In genomic region chr2:128624425-128624795, GRCh38 we compare ENCODE assay signal across 15 cellular contexts.
A peak's percentile ranks its signal among the peaks of the same experiment; 100 is the strongest.
DNase-seq lines count a peak whose midpoint lies in the region; ATAC-seq and TF ChIP-seq lines count a peak whose summit lies in the region.
"Had no signal": no experiment of that assay in that cellular context is flagged by ENCODE, and none has a peak within 500 bp of the region (broad histone marks: within the 10 kb centered on the region; RNA-seq: fewer than 3 reads in every experiment).

No MANE protein-coding gene starts in this region.

- H3K27ac ChIP-seq in Karpas-422 (ENCODE audit: low read length): peak overlapping the region; percentile 86
- H3K27ac ChIP-seq in smooth muscle cell (ENCODE audit: low read depth): no peak overlapping the region
- H3K27ac ChIP-seq: heart left ventricle, uterus had no signal

- peaks cover 47% of the 10 kb centered on the region for H3K27me3 Mint-ChIP-seq in activated CD4-positive, alpha-beta T cell treated with anti-CD3 and anti-CD28 coated beads, Interleukin-2, amount 10 ng/mL, durations not matched to agents 24 days and 14 days

- H3K36me3 Mint-ChIP-seq in activated CD4-positive, alpha-beta T cell treated with anti-CD3 and anti-CD28 coated beads, Interleukin-2, amount 10 ng/mL, durations not matched to agents 24 days and 14 days (ENCODE audit: low read depth): no peaks in the 10 kb centered on the region

- H3K9ac ChIP-seq in Karpas-422 (ENCODE audit: low read length) (peak overlapping the region; percentile 74), smooth muscle cell (ENCODE audit: low read depth) (no peak overlapping the region)

- H3K79me2 ChIP-seq in Karpas-422 (ENCODE audit: low read length) (no peaks in the 10 kb centered on the region), smooth muscle cell (ENCODE audit: low read depth) (no peaks in the 10 kb centered on the region)

- H3K4me1 Mint-ChIP-seq in activated CD4-positive, alpha-beta T cell treated with anti-CD3 and anti-CD28 coated beads, Interleukin-2, amount 10 ng/mL, durations not matched to agents 24 days and 14 days: peaks cover 13% of the 10 kb centered on the region

- H3K4me3 ChIP-seq in Karpas-422 (ENCODE audit: low read length): peak overlapping the region; percentile 56; the same call in 1 of the 2 replicates
- no peak overlapping the region for H3K4me3 ChIP-seq in smooth muscle cell
- H3K4me3 ChIP-seq: heart left ventricle, uterus had no signal

- peak overlapping the region; percentile 65 for H3K4me2 ChIP-seq in Karpas-422 (ENCODE audit: low read depth, low read length, poor library complexity, severe bottlenecking)
- peak overlapping the region; percentile 51 for H3K4me2 ChIP-seq in smooth muscle cell

- peaks cover 29% of the 10 kb centered on the region for H3K4me1 ChIP-seq in Karpas-422 (ENCODE audit: low read length)
- peaks cover 8% of the 10 kb centered on the region for H3K4me1 ChIP-seq in smooth muscle cell (ENCODE audit: low read depth)
- H3K4me1 ChIP-seq: Caco-2, uterus had no signal

- DNase-seq in activated CD4-positive, alpha-beta T cell treated with anti-CD3 and anti-CD28 coated beads, Interleukin-2, amount 10 ng/mL, durations not matched to agents 24 days and 14 days: peak; percentile 58
- DNase-seq in activated CD4-positive, alpha-beta T cell treated with anti-CD3 and anti-CD28 coated beads for 4 hours: no peak
- DNase-seq in Karpas-422 (no peak), dedifferentiated amniotic fluid mesenchymal stem cell (ENCODE audit: extremely low spot score) (peak; percentile 25), smooth muscle cell (lab: John Stamatoyannopoulos, UW; ENCODE audit: unreplicated experiment) (no peak), mucosa of gallbladder (ENCODE audit: low spot score) (no peak), iPS-NIHi11 (ENCODE audit: low spot score) (no peak)
- DNase-seq: GOT3, NCI-H526, Right ventricle myocardium superior, uterus had no signal

- intact Hi-C loops in activated CD4-positive, alpha-beta T cell treated with anti-CD3 and anti-CD28 coated beads, Interleukin-2, amount 10 ng/mL, durations not matched to agents 24 days and 14 days (cut with micrococcal nuclease): loop anchor here (5.0 kb wide), 2 partner anchors 102 to 103 kb away; no protein-coding TSS in a partner anchor

- peak overlapping the region; percentile 31; the same call in 1 of the 2 replicates for H2AFZ ChIP-seq in Karpas-422 (ENCODE audit: low read length)
- H2AFZ ChIP-seq in smooth muscle cell (ENCODE audit: low read depth): no peak overlapping the region

- WGBS in smooth muscle cell (ENCODE audit: low lambda C conversion rate): 68% methylated on average over 9 of the region's 10 CpGs

- H3K27ac Mint-ChIP-seq in activated CD4-positive, alpha-beta T cell treated with anti-CD3 and anti-CD28 coated beads, Interleukin-2, amount 10 ng/mL, durations not matched to agents 24 days and 14 days: no peak overlapping the region

- no peak for ATAC-seq in HG02759 (IDR thresholded peaks at IDR 0.05; ENCODE audit: unreplicated experiment)
- ATAC-seq: heart left ventricle, left lobe of liver had no signal

- peak overlapping the region; percentile 58 for H3K4me3 Mint-ChIP-seq in activated CD4-positive, alpha-beta T cell treated with anti-CD3 and anti-CD28 coated beads, Interleukin-2, amount 10 ng/mL, durations not matched to agents 24 days and 14 days

- no peaks in the 10 kb centered on the region for H3K9me3 ChIP-seq in Karpas-422 (ENCODE audit: low read length)
- no peaks in the 10 kb centered on the region for H3K9me3 ChIP-seq in smooth muscle cell (replicated peaks; ENCODE audit: low read depth)
- H3K9me3 ChIP-seq: Caco-2, heart left ventricle, uterus had no signal

- no peaks in the 10 kb centered on the region for H3K9me3 Mint-ChIP-seq in activated CD4-positive, alpha-beta T cell treated with anti-CD3 and anti-CD28 coated beads, Interleukin-2, amount 10 ng/mL, durations not matched to agents 24 days and 14 days

- H4K20me1 ChIP-seq in Karpas-422 (ENCODE audit: insufficient read depth, low read depth, low read length) (no peaks in the 10 kb centered on the region), smooth muscle cell (ENCODE audit: low read depth) (no peaks in the 10 kb centered on the region)

- H3K27me3 ChIP-seq in Karpas-422 (ENCODE audit: low read length) (0 out of 2 replicates have a peak, but pooled peaks cover 2% of the 10 kb centered on the region), smooth muscle cell (ENCODE audit: low read depth) (no peaks in the 10 kb centered on the region)
- H3K27me3 ChIP-seq: uterus had no signal

- no peaks in the 10 kb centered on the region for H3K9me2 ChIP-seq in Karpas-422 (replicated peaks; ENCODE audit: insufficient read depth, low read length)

- H3K36me3 ChIP-seq in Karpas-422 (ENCODE audit: insufficient read depth, low read length): no peaks in the 10 kb centered on the region
- H3K36me3 ChIP-seq in smooth muscle cell (ENCODE audit: low read depth): no peaks in the 10 kb centered on the region
- H3K36me3 ChIP-seq: heart left ventricle, uterus had no signal

- no peak for TF ChIP-seq CTCF in smooth muscle cell (IDR thresholded peaks at IDR 0.05; ENCODE audit: borderline replicate concordance, insufficient read depth, poor library complexity, severe bottlenecking)

- no peaks in the 10 kb centered on the region for H3F3A ChIP-seq in smooth muscle cell (ENCODE audit: low read depth)

Comparison
In these comparisons a context has a peak if more than half of its experiments do, and no peak if none do; other contexts are left out.
1. DNase-seq: peak in activated CD4-positive, alpha-beta T cell treated with anti-CD3 and anti-CD28 coated beads, Interleukin-2, amount 10 ng/mL, durations not matched to agents 24 days and 14 days (single experiment) and dedifferentiated amniotic fluid mesenchymal stem cell (single experiment); none in activated CD4-positive, alpha-beta T cell treated with anti-CD3 and anti-CD28 coated beads for 4 hours (0 of 2), Karpas-422 (single experiment), smooth muscle cell (single experiment), mucosa of gallbladder (single experiment) and iPS-NIHi11 (single experiment).